ENCODE assay signal across 7 cellular contexts in the genomic region with DNA sequence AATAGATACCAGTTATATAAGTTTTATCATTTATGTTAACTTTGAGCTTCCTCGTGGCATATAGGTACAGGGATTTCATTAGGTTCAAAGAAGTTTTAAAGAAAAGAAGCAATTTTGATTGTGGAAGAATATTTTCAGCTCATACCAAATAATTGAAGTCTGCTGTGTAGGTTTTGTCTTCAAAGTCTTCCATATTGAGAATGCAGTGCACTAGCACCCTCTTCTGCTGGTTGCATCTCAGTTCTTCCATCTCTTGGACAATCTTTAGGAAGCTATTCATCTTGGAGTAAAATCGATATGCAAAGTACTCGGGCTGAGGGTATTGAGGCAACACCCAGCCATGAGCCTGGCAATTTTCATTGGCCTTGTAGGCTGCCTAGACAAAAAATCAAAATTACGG.
DNase-seq lines count a peak whose midpoint lies in the region; ATAC-seq, FAIRE-seq and TF ChIP-seq lines count a peak whose summit lies in the region.
"Not testable (repeated sequence)": the region's sequence is repeated elsewhere in the genome, so short reads cannot be mapped to it uniquely, and the experiment has no call there.

No MANE protein-coding gene starts in this region.

- H3F3A ChIP-seq in Loucy (ENCODE audit: low read depth): not testable (repeated sequence)

- H2BK120ac ChIP-seq in H1 (replicated peaks; ENCODE audit: low read depth, low read length): not testable (repeated sequence)

- peak; percentile 76 for FAIRE-seq in GM19239 (lab: Jason Lieb, UNC)
- peak; percentile 32 for FAIRE-seq in H1 (lab: Jason Lieb, UNC)

- not testable (repeated sequence) for H3K27ac ChIP-seq in Panc1 (ENCODE audit: low read length); H1 (ENCODE audit: low read depth, low read length)

- H3K27me3 ChIP-seq in Loucy (ENCODE audit: insufficient read depth, low read length, poor library complexity, severe bottlenecking); Panc1 (ENCODE audit: control insufficient read depth, insufficient read depth, low read length); H1 (replicated peaks in 1 of 4; ENCODE audit: control insufficient read depth in 3 of 4, extremely low read depth in 1 of 4, insufficient read depth in 3 of 4, low read length in 3 of 4): not testable (repeated sequence)

- not testable (repeated sequence) for H3K23ac ChIP-seq in H1 (ENCODE audit: insufficient read length)

- TF ChIP-seq CTCF in AG09319 (IDR thresholded peaks at IDR 0.05; ENCODE audit: low read depth, low read length) (peak; percentile 2; the same call in 1 of the 2 replicates), Loucy (conservative IDR thresholded peaks at IDR 0.05; ENCODE audit: low read length) (peak; percentile 24; the same call in 1 of the 2 replicates), Panc1 (IDR thresholded peaks at IDR 0.05) (peak; percentile 26; the same call in 1 of the 2 replicates), astrocyte of the cerebellum (IDR thresholded peaks at IDR 0.05; ENCODE audit: low read depth, low read length, missing control alignments) (peak; percentile 6)
- TF ChIP-seq CTCF in H1 (IDR thresholded peaks at IDR 0.05; ENCODE audit: control extremely low read depth in 1 of 3, insufficient read depth in 1 of 3, low read depth in 1 of 3, low read length in 3 of 3): not testable (repeated sequence)

- H4K20me1 ChIP-seq in Loucy (ENCODE audit: insufficient read depth, low read length, poor library complexity, severe bottlenecking); H1 (replicated peaks in 1 of 2; ENCODE audit: control insufficient read depth in 1 of 2, insufficient read depth in 2 of 2, low read length in 2 of 2): not testable (repeated sequence)

- not testable (repeated sequence) for H4K5ac ChIP-seq in H1 (ENCODE audit: insufficient read length, low read depth, low read length)

- in situ Hi-C loops in Panc1 (cut with HindIII; ENCODE audit: low pct_unique_long_range_greater_than_20kb, low sequenced_read_pairs); astrocyte of the cerebellum (cut with HindIII; ENCODE audit: low sequenced_read_pairs): not testable (repeated sequence)

- not testable (repeated sequence) for H3K14ac ChIP-seq in H1 (ENCODE audit: insufficient read length)

- H3K4ac ChIP-seq in H1 (replicated peaks; ENCODE audit: insufficient read length, low read depth, low read length): not testable (repeated sequence)

- H3K4me1 ChIP-seq in Loucy (ENCODE audit: insufficient read depth, low read length, poor library complexity, severe bottlenecking): peaks cover 12% of the 10 kb centered on the region
- not testable (repeated sequence) for H3K4me1 ChIP-seq in Panc1 (ENCODE audit: control insufficient read depth, insufficient read depth, low read length); H1 (replicated peaks in 1 of 4; ENCODE audit: control insufficient read depth in 3 of 4, insufficient read depth in 4 of 4, low read length in 3 of 4)

- not testable (repeated sequence) for TF ChIP-seq POLR2A in H1 (IDR thresholded peaks at IDR 0.05; ENCODE audit: control extremely low read depth in 1 of 2, low read depth in 2 of 2, low read length in 2 of 2)

- not testable (repeated sequence) for H3K9me3 ChIP-seq in Loucy (ENCODE audit: insufficient read depth, low read depth, low read length); Panc1 (ENCODE audit: control insufficient read depth, insufficient read depth, low read depth, low read length); H1 (ENCODE audit: insufficient read depth in 2 of 2, low read depth in 1 of 2, low read length in 1 of 2)

- DNase-seq in AG09319 (ENCODE audit: extremely low read depth, low read depth); GM19239 (ENCODE audit: insufficient read length, low spot score); Panc1 (ENCODE audit: low read depth, low spot score); astrocyte of the cerebellum (ENCODE audit: low read depth); H1 (ENCODE audit: low read depth in 1 of 2, low spot score in 2 of 2); left colon: not testable (repeated sequence)

- POLR2A ChIA-PET in Panc1 (lab: Charles Lee); H1 (lab: Charles Lee; ENCODE audit: partially characterized antibody): not testable (repeated sequence)

- peak; percentile 38 to 39; a peak in 3 of 4 replicates for TF ChIP-seq RAD21 in H1 (IDR thresholded peaks at IDR 0.05 in 1 of 2, conservative IDR thresholded peaks at IDR 0.05 in 1 of 2; ENCODE audit: low read depth in 2 of 2, low read length in 2 of 2)

- H3K9ac ChIP-seq in Loucy (ENCODE audit: low read depth, low read length, poor library complexity, severe bottlenecking); H1 (replicated peaks in 1 of 4; ENCODE audit: extremely low read depth in 1 of 4, low read depth in 3 of 4, low read length in 3 of 4): not testable (repeated sequence)

- H2BK20ac ChIP-seq in H1 (ENCODE audit: low read length): not testable (repeated sequence)

- not testable (repeated sequence) for BruUV-seq in Panc1 (replicated peaks; lab: Mats Ljungman, UMichigan)

- intact Hi-C loops in Panc1 (cut with micrococcal nuclease; ENCODE audit: unreplicated experiment): loop anchor here (5.0 kb wide), 1 partner anchor 60 kb away; no protein-coding TSS in a partner anchor
- intact Hi-C loops in left colon (cut with DNase I, micrococcal nuclease): not testable (repeated sequence)

- H4K91ac ChIP-seq in H1 (replicated peaks; ENCODE audit: insufficient read length, low read length): not testable (repeated sequence)

- peak; percentile 84 for ATAC-seq in Panc1
- ATAC-seq in left colon: peak; percentile 67

- not testable (repeated sequence) for H4K8ac ChIP-seq in H1 (ENCODE audit: extremely low read depth, insufficient read depth, low read length)

- 90% methylated on average over 3 of the region's 4 CpGs; no CpG with 5 or more reads in 1 of the 2 experiments for WGBS in H1 (ENCODE audit: extremely low coverage in 1 of 2, insufficient coverage in 1 of 2, insufficient read length in 1 of 2, insufficient replicate concordance in 2 of 2, low coverage in 1 of 2, low lambda C conversion rate in 2 of 2, missing lambda C conversion rate in 1 of 2), 2 experiments

- H2BK15ac ChIP-seq in H1 (ENCODE audit: low read length): not testable (repeated sequence)

- not testable (repeated sequence) for TF ChIP-seq EP300 in H1 (IDR thresholded peaks at IDR 0.05; ENCODE audit: borderline replicate concordance in 1 of 2, low read depth in 2 of 2, low read length in 2 of 2)

- H3K79me1 ChIP-seq in H1 (ENCODE audit: low read depth, low read length): not testable (repeated sequence)

- H3K56ac ChIP-seq in H1 (replicated peaks; ENCODE audit: insufficient read length, low read depth, low read length): not testable (repeated sequence)

- H3K36me3 ChIP-seq in Loucy (ENCODE audit: insufficient read depth, low read length); Panc1 (ENCODE audit: control insufficient read depth, insufficient read depth, low read length); H1 (ENCODE audit: control insufficient read depth in 2 of 4, insufficient read depth in 4 of 4, low read length in 3 of 4): not testable (repeated sequence)

- not testable (repeated sequence) for H3K79me2 ChIP-seq in Loucy (ENCODE audit: insufficient read depth, low read length); H1 (ENCODE audit: control insufficient read depth in 1 of 2, insufficient read depth in 2 of 2, low read length in 2 of 2)

- not testable (repeated sequence) for H3K4me2 ChIP-seq in Loucy (ENCODE audit: low read depth, low read length, poor library complexity, severe bottlenecking); H1 (ENCODE audit: insufficient read depth in 1 of 2, low read depth in 2 of 2, low read length in 2 of 2)

- H3K9me2 ChIP-seq in Loucy (replicated peaks; ENCODE audit: low read depth, low read length): not testable (repeated sequence)

- CTCF ChIA-PET in Panc1 (lab: Charles Lee); H1 (lab: Charles Lee; ENCODE audit: partially characterized antibody): not testable (repeated sequence)

- H2AK5ac ChIP-seq in H1 (ENCODE audit: low read depth, low read length): not testable (repeated sequence)

- H3K23me2 ChIP-seq in H1 (ENCODE audit: low read depth, low read length): not testable (repeated sequence)

- not testable (repeated sequence) for H3K4me3 ChIP-seq in Loucy (ENCODE audit: low read length, poor library complexity, severe bottlenecking); Panc1 (ENCODE audit: low read depth in 2 of 2, low read length in 2 of 2); astrocyte of the cerebellum (ENCODE audit: low read depth, low read length); H1 (ENCODE audit: extremely low read depth in 1 of 4, insufficient read depth in 2 of 4, low read depth in 3 of 4, low read length in 4 of 4)

- H2BK12ac ChIP-seq in H1 (ENCODE audit: low read depth, low read length): not testable (repeated sequence)

- H2AFZ ChIP-seq in Loucy (ENCODE audit: low read length); H1 (ENCODE audit: low read length): not testable (repeated sequence)

- not testable (repeated sequence) for H2BK5ac ChIP-seq in H1 (ENCODE audit: low read depth, low read length)

- not testable (repeated sequence) for H3K18ac ChIP-seq in H1 (ENCODE audit: extremely low read depth, low read length)
